8 cellular contexts compared by ENCODE assay signal in the genomic region with DNA sequence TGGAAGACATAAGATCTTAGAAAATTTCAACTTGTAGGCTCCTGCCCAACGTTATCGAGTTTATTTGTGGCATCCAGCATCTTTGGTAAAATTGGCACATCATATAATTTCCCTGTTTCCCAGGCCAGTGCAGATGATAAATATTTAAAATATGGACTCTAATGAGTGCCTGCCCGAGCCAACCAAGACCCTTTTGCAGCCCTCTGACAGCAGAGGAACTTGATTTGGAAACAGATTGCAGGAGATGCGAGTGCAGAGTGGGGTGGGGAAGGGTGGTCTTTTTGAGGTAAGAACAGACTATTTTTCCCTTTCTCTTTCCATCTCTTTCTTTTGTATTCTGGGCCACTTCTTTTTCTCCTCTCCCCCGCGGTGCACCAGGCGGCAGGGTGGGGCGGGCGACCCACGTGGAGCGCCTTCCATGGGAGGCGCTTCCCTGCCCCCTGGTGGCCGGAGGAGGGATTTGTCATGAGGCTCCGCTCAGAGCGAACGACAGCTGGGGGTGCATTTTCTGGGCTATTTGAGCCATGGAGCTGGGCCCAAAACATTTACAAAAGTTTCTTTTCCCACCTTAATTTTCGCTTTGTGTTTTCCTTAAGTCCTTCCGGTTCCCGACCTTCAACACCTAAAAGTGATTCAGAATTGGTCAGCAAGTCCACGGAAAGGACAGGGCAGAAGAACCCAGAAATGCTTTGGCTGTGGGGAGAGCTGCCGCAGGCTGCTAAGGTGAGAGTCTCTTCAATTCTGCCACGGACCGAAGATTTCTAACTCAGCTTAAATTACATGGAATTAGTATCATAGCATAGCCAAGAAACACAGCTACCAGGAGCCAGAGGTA. TPM values are rescaled to one million over a fixed set of nuclear protein-coding genes. Genes with fewer than 3 reads are reported as not detected.
DNase-seq lines count a peak whose midpoint lies in the region; TF ChIP-seq lines count a peak whose summit lies in the region.

No MANE protein-coding gene starts in this region.

- H3K9me3 Mint-ChIP-seq in activated naive CD8-positive, alpha-beta T cell (ENCODE audit: low read depth): no peaks in the 10 kb centered on the region

- H3K36me3 Mint-ChIP-seq in activated naive CD8-positive, alpha-beta T cell: peaks cover 10% of the 10 kb centered on the region

- H3K4me3 Mint-ChIP-seq in activated naive CD8-positive, alpha-beta T cell: peak overlapping the region; percentile 27

- TF ChIP-seq CTCF in GM10266 (IDR thresholded peaks at IDR 0.05; ENCODE audit: control insufficient read depth, insufficient read depth, low read depth, missing control alignments): peak; percentile 88

- peaks cover 20% of the 10 kb centered on the region for H3K36me3 ChIP-seq in rectal smooth muscle tissue (ENCODE audit: control insufficient read depth, insufficient read depth, low read length)

- no peaks in the 10 kb centered on the region for H3K27me3 Mint-ChIP-seq in activated naive CD8-positive, alpha-beta T cell

- H3K27ac Mint-ChIP-seq in activated naive CD8-positive, alpha-beta T cell: peak overlapping the region; percentile 67

- no peak overlapping the region for H3K27ac ChIP-seq in rectal smooth muscle tissue (ENCODE audit: low read depth, low read length)

- intact Hi-C loops in cardiac septum (cut with DNase I): loop anchor here (2.0 kb wide), 3 partner anchors 32 to 86 kb away; partner anchors contain the start of gene LPIN1

- H3K9ac ChIP-seq in rectal smooth muscle tissue (ENCODE audit: low read length): no peak overlapping the region

- peak overlapping the region; percentile 6 for H3K4me3 ChIP-seq in rectal smooth muscle tissue (ENCODE audit: low read length)

- H3K4me1 ChIP-seq in rectal smooth muscle tissue (ENCODE audit: control insufficient read depth, insufficient read depth, low read length): peaks cover 6% of the 10 kb centered on the region

- DNase-seq in GM10266 (ENCODE audit: extremely low spot score) (peak; percentile 85), GOT3 (lab: John Stamatoyannopoulos, UW) (peak; percentile 18), LHCN-M2 (ENCODE audit: low read depth) (peak; percentile 57), SKM-1 treated with dmso at 0.1 percent for 144 hours (lab: John Stamatoyannopoulos, UW; ENCODE audit: unreplicated experiment) (peak; percentile 32), cardiac septum (ENCODE audit: low spot score) (peak; percentile 85), cortex of kidney (lab: John Stamatoyannopoulos, UW) (no peak)

- peaks cover 41% of the 10 kb centered on the region for H3K4me1 Mint-ChIP-seq in activated naive CD8-positive, alpha-beta T cell (ENCODE audit: low read depth)

- H3K27me3 ChIP-seq in rectal smooth muscle tissue (ENCODE audit: control insufficient read depth, insufficient read depth, low read length): no peaks in the 10 kb centered on the region

RNA-seq across cellular contexts. Expression of gene LPIN1, which starts 32.7 kb away (rescaled TPM):
- total RNA-seq in LHCN-M2 (2014; rRNA removed) (12.1 and 15.7 TPM in 2 replicates), cardiac septum (27.8 TPM)
- 6.0 TPM for polyA plus RNA-seq in LHCN-M2 (2012)
